In the genomic region with DNA sequence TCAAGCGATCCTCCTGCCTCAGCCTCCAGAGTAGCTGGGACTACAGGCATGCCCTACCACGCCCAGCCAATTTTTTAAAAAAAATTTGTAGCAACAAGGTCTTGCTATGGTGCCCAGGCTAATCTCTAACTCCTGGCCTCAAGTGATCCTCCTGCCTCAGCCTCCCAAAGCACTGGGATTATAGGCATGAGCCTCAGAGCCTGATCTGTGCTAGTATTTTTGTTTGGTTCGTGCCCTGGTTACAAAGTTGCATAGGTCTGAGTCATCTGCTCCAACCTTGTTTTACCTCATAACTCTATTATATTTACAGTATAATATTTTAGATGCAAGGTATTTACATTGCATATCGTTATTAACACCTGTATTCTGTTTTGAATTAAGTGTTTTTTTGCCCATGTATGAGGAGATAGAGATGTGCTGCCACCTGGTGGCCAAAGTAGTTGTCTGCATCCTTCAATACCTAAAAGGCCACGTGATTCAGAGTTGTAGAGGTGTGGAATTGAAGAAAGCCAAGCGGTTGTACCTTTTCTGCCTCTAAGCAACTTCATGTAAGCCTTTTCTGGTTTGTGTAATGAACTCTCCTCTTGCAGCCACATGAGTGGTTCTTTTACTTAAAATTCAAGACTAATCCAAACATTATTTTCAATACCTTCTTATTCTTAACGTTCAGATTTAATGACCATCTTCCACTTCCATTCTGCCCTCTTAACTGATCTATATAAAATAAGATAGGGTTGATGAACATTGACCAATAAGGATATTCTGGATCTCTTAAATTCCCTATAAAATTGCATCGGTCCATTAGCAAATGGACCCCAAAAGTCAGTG, we compare ENCODE assay signal across 8 cellular contexts. TPM values are rescaled to one million over a fixed set of nuclear protein-coding genes. Genes with fewer than 3 reads are reported as not detected.
DNase-seq lines count a peak whose midpoint lies in the region; ATAC-seq, FAIRE-seq and TF ChIP-seq lines count a peak whose summit lies in the region.

No MANE protein-coding gene starts in this region.

- TF ChIP-seq POLR2A in A549 (IDR thresholded peaks at IDR 0.05; ENCODE audit: low read length): no peak

- TF ChIP-seq RAD21 in A549 (conservative IDR thresholded peaks at IDR 0.05 in 1 of 2, IDR thresholded peaks at IDR 0.05 in 1 of 2): peak; percentile 84 to 86

- WGBS in A549 (ENCODE audit: missing lambda C conversion rate): 60% methylated on average over 8 of the region's 8 CpGs

- POLR2A ChIA-PET in A549 (lab: Yijun Ruan, JAX): no interaction called here

- H3K9me3 ChIP-seq in A549: no peaks in the 10 kb centered on the region

- ATAC-seq in A549 (peak; percentile 68 to 81; a peak in 5 of 6 replicates), GM18517 (IDR thresholded peaks at IDR 0.05; ENCODE audit: unreplicated experiment) (peak; percentile 75), HG03442 (IDR thresholded peaks at IDR 0.05; ENCODE audit: unreplicated experiment) (peak; percentile 70)

- H3K4me1 ChIP-seq in A549: peaks cover 4% of the 10 kb centered on the region; the same call in 1 of the 3 replicates

- peak; percentile 35 to 72 for DNase-seq in A549 (ENCODE audit: low read depth in 1 of 2, low spot score in 1 of 2)
- DNase-seq in NCI-H526 treated with DMSO at 0.1 percent for 48 hours (lab: John Stamatoyannopoulos, UW): peak; percentile 13
- peak; percentile 80 for DNase-seq in activated CD4-positive, alpha-beta T cell treated with anti-CD3 and anti-CD28 coated beads, Interleukin-2, amount 50 U/mL, for 1 hour
- peak; percentile 89 for DNase-seq in dermis blood vessel endothelial cell
- DNase-seq in medulla oblongata (ENCODE audit: extremely low spot score): peak; percentile 87
- peak; percentile 31 to 57 for DNase-seq in stimulated activated CD8-positive, alpha-beta memory T cell treated with anti-CD3 and anti-CD28 coated beads, Interleukin-15, amount 100 ng/mL, for 4 hours (ENCODE audit: low read depth in 2 of 2)

- CTCF ChIA-PET in A549 (lab: Yijun Ruan, JAX): interaction anchor here (0.8 to 1.6 kb wide), 15 partner anchors 8 to 1046 kb away, joined by 3 to 6 read pairs (median 3); no protein-coding TSS in a partner anchor

- no peak overlapping the region for H3K4me3 ChIP-seq in A549

- FAIRE-seq in A549 (lab: Jason Lieb, UNC): no peak

- no peak for TF ChIP-seq EP300 in A549 (IDR thresholded peaks at IDR 0.05)

- TF ChIP-seq CTCF in A549 (IDR thresholded peaks at IDR 0.05): peak; percentile 84

- no peak overlapping the region for H3K27ac ChIP-seq in A549

- no peak overlapping the region for H3K4me2 ChIP-seq in A549

TF ChIP-seq in A549, 52 proteins besides CTCF, POLR2A, EP300 and RAD21:
- TF ChIP-seq FOSL2 (IDR thresholded peaks at IDR 0.05) (no peak), FOSL2 (CRISPR knock-in tag; IDR thresholded peaks at IDR 0.05) (no peak), MAX (IDR thresholded peaks at IDR 0.05) (peak; percentile 49; the same call in 1 of the 2 replicates), SMC3 (IDR thresholded peaks at IDR 0.05) (peak; percentile 73), HOXB5 (CRISPR knock-in tag; IDR thresholded peaks at IDR 0.05) (no peak), USF2 (IDR thresholded peaks at IDR 0.05) (peak; percentile 82)

RNA-seq across cellular contexts. Expression of gene CABYR, which starts 19.9 kb away (rescaled TPM):
- polyA plus RNA-seq in A549 (2011; rRNA removed) (22.1 and 26.8 TPM in 2 replicates), A549 (2017; fragmentation: RNase III; extraction: RNeasy Plus Mini Kit Qiagen cat#74134 plus additional on column Dnase treatment) (14.8 to 17.7 TPM (median 15.2 TPM) in 3 replicates)
- polyA plus RNA-seq in A549 (2012; cell fraction: cytosol; rRNA removed): 16.1 and 17.8 TPM in 2 replicates
- 13.2 and 17.2 TPM in 2 replicates for polyA plus RNA-seq in A549 (2012; cell fraction: nucleus; rRNA removed)
- polyA minus RNA-seq in A549 (2011; rRNA and poly(A)+ RNA removed): 12.4 and 14.1 TPM in 2 replicates
- total RNA-seq in dermis blood vessel endothelial cell: 1.0 and 3.1 TPM in 2 replicates

Comparison
In these comparisons a context has a peak if more than half of its experiments do, and no peak if none do; other contexts are left out.
1. DNase-seq: peak in every context shown above with its lines; median percentile 89 in dermis blood vessel endothelial cell; 87 in medulla oblongata; 80 in activated CD4-positive, alpha-beta T cell treated with anti-CD3 and anti-CD28 coated beads, Interleukin-2, amount 50 U/mL, for 1 hour; 54 in A549; 44 in stimulated activated CD8-positive, alpha-beta memory T cell treated with anti-CD3 and anti-CD28 coated beads, Interleukin-15, amount 100 ng/mL, for 4 hours; 13 in NCI-H526 treated with DMSO at 0.1 percent for 48 hours.